In genomic region chr14:57258221-57258620, GRCh38 we compare ENCODE assay signal across 8 cellular contexts. TPM values are rescaled to one million over a fixed set of nuclear protein-coding genes. Genes with fewer than 3 reads are reported as not detected.
DNase-seq lines count a peak whose midpoint lies in the region; ATAC-seq, FAIRE-seq and TF ChIP-seq lines count a peak whose summit lies in the region.
"Not testable (repeated sequence)": the region's sequence is repeated elsewhere in the genome, so short reads cannot be mapped to it uniquely, and the experiment has no call there.

No MANE protein-coding gene starts in this region.

- H2BK12ac ChIP-seq in trophoblast cell (ENCODE audit: low read length): not testable (repeated sequence)

- CTCF ChIA-PET in A549 (lab: Yijun Ruan, JAX) (interaction anchor here (1.8 kb wide), 1 partner anchor 11 kb away, joined by 5 read pairs; the partner anchor contains the start of genes AP5M1 and EXOC5), GM12878 (lab: Yijun Ruan, JAX) (interaction anchor here (1.4 kb wide), 1 partner anchor 10 kb away, joined by 4 read pairs; no protein-coding TSS in a partner anchor)
- CTCF ChIA-PET in HEK293 (lab: Yijun Ruan, JAX); K562 (lab: Yijun Ruan, JAX; ENCODE audit: low intra/inter-chr PET ratio); HepG2 (lab: Yijun Ruan, JAX; ENCODE audit: low intra/inter-chr PET ratio, low total read pairs): not testable (repeated sequence)

- not testable (repeated sequence) for TF ChIP-seq CTCF in A549 (IDR thresholded peaks at IDR 0.05); HEK293 (tag by site-specific recombination; IDR thresholded peaks at IDR 0.05); VCaP (conservative IDR thresholded peaks at IDR 0.05); GM12878 (IDR thresholded peaks at IDR 0.05 in 2 of 3, conservative IDR thresholded peaks at IDR 0.05 in 1 of 3; ENCODE audit: control insufficient read depth in 2 of 3, extremely low read depth in 1 of 3, insufficient read depth in 1 of 3, low read depth in 3 of 3, low read length in 3 of 3); K562 (IDR thresholded peaks at IDR 0.05 in 2 of 3, conservative IDR thresholded peaks at IDR 0.05 in 1 of 3; ENCODE audit: insufficient read depth in 2 of 3, low read depth in 1 of 3, low read length in 3 of 3); HepG2 (CRISPR knock-in tag; IDR thresholded peaks at IDR 0.05)

- not testable (repeated sequence) for H3K9me3 ChIP-seq in A549; HEK293 (ENCODE audit: control insufficient read depth, insufficient read depth, low read depth, low read length); GM12878 (replicated peaks; ENCODE audit: control insufficient read depth, insufficient read depth, low read length); K562 (replicated peaks; ENCODE audit: control insufficient read depth, insufficient read depth, low read depth, low read length); HepG2 (ENCODE audit: low read length); trophoblast cell (ENCODE audit: insufficient read depth, low read depth, low read length)

- not testable (repeated sequence) for H3K14ac ChIP-seq in trophoblast cell (ENCODE audit: low read length)

- H3K27me3 ChIP-seq in GM12878 (replicated peaks in 1 of 2; ENCODE audit: control insufficient read depth in 2 of 2, insufficient read depth in 2 of 2, low read length in 1 of 2); K562 (ENCODE audit: control insufficient read depth in 2 of 2, insufficient read depth in 2 of 2, low read length in 2 of 2); HepG2 (ENCODE audit: control insufficient read depth in 1 of 2, insufficient read depth in 2 of 2, low read length in 2 of 2); trophoblast cell (ENCODE audit: insufficient read depth, low read length): not testable (repeated sequence)

- not testable (repeated sequence) for H3K18ac ChIP-seq in trophoblast cell (ENCODE audit: low read length)

- in situ Hi-C loops in GM12878 (cut with MboI); K562 (cut with MboI); HepG2 (cut with HindIII; ENCODE audit: extremely low pct_ligation_motif_present, low pct_unique_long_range_greater_than_20kb): not testable (repeated sequence)

- not testable (repeated sequence) for TF ChIP-seq POLR2A in A549 (IDR thresholded peaks at IDR 0.05; ENCODE audit: low read length); GM12878 (IDR thresholded peaks at IDR 0.05; ENCODE audit: low read depth, low read length); K562 (conservative IDR thresholded peaks at IDR 0.05); HepG2 (IDR thresholded peaks at IDR 0.05; ENCODE audit: insufficient read depth in 1 of 2, low read depth in 2 of 2, low read length in 2 of 2)

- H3K36me3 ChIP-seq in HEK293 (ENCODE audit: control insufficient read depth in 2 of 2, insufficient read depth in 1 of 2, low read length in 2 of 2): peaks cover 0 to 12% of the 10 kb centered on the region in 2 experiments; a peak in 1 of 3 replicates
- not testable (repeated sequence) for H3K36me3 ChIP-seq in GM12878 (ENCODE audit: control insufficient read depth in 2 of 2, insufficient read depth in 2 of 2, low read length in 1 of 2); HepG2 (replicated peaks in 1 of 2; ENCODE audit: control insufficient read depth in 1 of 2, insufficient read depth in 2 of 2, low read length in 2 of 2); trophoblast cell (ENCODE audit: control insufficient read depth in 1 of 2, insufficient read depth in 2 of 2, low read length in 2 of 2)
- peaks cover 19% of the 10 kb centered on the region; the same call in 2 of the 3 replicates for H3K36me3 ChIP-seq in K562 (ENCODE audit: control insufficient read depth, insufficient read depth, low read length)

- not testable (repeated sequence) for FAIRE-seq in A549 (lab: Jason Lieb, UNC); GM12878 (lab: Jason Lieb, UNC); K562 (lab: Jason Lieb, UNC); HepG2 (lab: Jason Lieb, UNC)
- peak; percentile 9 for FAIRE-seq in HTR-8/SVneo (lab: Jason Lieb, UNC)

- DNase-seq in A549 (ENCODE audit: low read depth in 1 of 2, low spot score in 1 of 2); HTR-8/SVneo (ENCODE audit: insufficient read length, low spot score); GM12878 (ENCODE audit: low read depth, low spot score); K562 (ENCODE audit: extremely low read depth in 1 of 4, low spot score in 3 of 4); HepG2 (ENCODE audit: low spot score); trophoblast cell: not testable (repeated sequence)

- not testable (repeated sequence) for H3K4me2 ChIP-seq in A549; GM12878 (ENCODE audit: control insufficient read depth, insufficient read depth); K562 (ENCODE audit: insufficient read depth, low read length); HepG2 (ENCODE audit: low read depth, low read length); trophoblast cell (ENCODE audit: low read length)

- not testable (repeated sequence) for H2BK120ac ChIP-seq in trophoblast cell (ENCODE audit: insufficient read depth, low read length, poor library complexity)

- RAD21 ChIA-PET in GM12878 (lab: Charles Lee; ENCODE audit: unreplicated experiment): not testable (repeated sequence)

- H2AFZ ChIP-seq in GM12878 (ENCODE audit: control insufficient read depth, low read depth, low read length); K562 (ENCODE audit: low read depth, low read length); HepG2 (ENCODE audit: low read length); trophoblast cell (ENCODE audit: insufficient read depth, low read length, poor library complexity): not testable (repeated sequence)

- not testable (repeated sequence) for H2BK5ac ChIP-seq in trophoblast cell (ENCODE audit: low read depth, low read length, poor library complexity)

- not testable (repeated sequence) for H4K20me1 ChIP-seq in GM12878 (ENCODE audit: control insufficient read depth, insufficient read depth); K562 (replicated peaks; ENCODE audit: control insufficient read depth, insufficient read depth, low read length); HepG2 (ENCODE audit: insufficient read depth, low read length)

- intact Hi-C loops in GM12878 (cut with micrococcal nuclease; ENCODE audit: unreplicated experiment); K562 (cut with micrococcal nuclease); HepG2 (cut with micrococcal nuclease; ENCODE audit: unreplicated experiment): not testable (repeated sequence)

- TF ChIP-seq RAD21 in A549 (conservative IDR thresholded peaks at IDR 0.05 in 1 of 2, IDR thresholded peaks at IDR 0.05 in 1 of 2); GM12878 (IDR thresholded peaks at IDR 0.05; ENCODE audit: insufficient read depth, low read depth, low read length); K562 (CRISPR knock-in tag; conservative IDR thresholded peaks at IDR 0.05 in 1 of 2, IDR thresholded peaks at IDR 0.05 in 1 of 2); HepG2 (CRISPR knock-in tag; IDR thresholded peaks at IDR 0.05): not testable (repeated sequence)

- H3K79me2 ChIP-seq in GM12878 (ENCODE audit: control insufficient read depth, insufficient read depth, low read length) (peaks cover 38% of the 10 kb centered on the region), K562 (ENCODE audit: control insufficient read depth, insufficient read depth, low read length) (peaks cover 95% of the 10 kb centered on the region), HepG2 (ENCODE audit: insufficient read depth, low read length) (peaks cover 65% of the 10 kb centered on the region)
- not testable (repeated sequence) for H3K79me2 ChIP-seq in trophoblast cell (ENCODE audit: control insufficient read depth, insufficient read depth, low read length, poor library complexity)

- SMC1A ChIA-PET in GM12878 (lab: Charles Lee; ENCODE audit: uncharacterized antibody, unreplicated experiment): not testable (repeated sequence)

- not testable (repeated sequence) for H3K79me1 ChIP-seq in trophoblast cell (ENCODE audit: low read length)

- peak overlapping the region; percentile 75 for H3K4ac ChIP-seq in trophoblast cell (ENCODE audit: low read depth, low read length)

- 95% methylated on average over 2 of the region's 2 CpGs for WGBS in A549 (ENCODE audit: missing lambda C conversion rate)
- 97% methylated on average over 2 of the region's 2 CpGs for WGBS in GM12878 (ENCODE audit: insufficient coverage, insufficient replicate concordance, low lambda C conversion rate, missing lambda C conversion rate)
- 80% methylated on average over 2 of the region's 2 CpGs for WGBS in K562 (ENCODE audit: insufficient coverage, low coverage, missing lambda C conversion rate)
- WGBS in HepG2 (ENCODE audit: low lambda C conversion rate): 96% methylated on average over 2 of the region's 2 CpGs
- no CpG with 5 or more reads among the region's 2 CpGs for WGBS in trophoblast cell (ENCODE audit: extremely low coverage, insufficient coverage, insufficient read length)

- H3K27ac ChIP-seq in A549; HEK293 (ENCODE audit: extremely low read depth, low read depth, low read length); GM12878 (ENCODE audit: control insufficient read depth, insufficient read depth); K562 (ENCODE audit: extremely low read depth, low read depth, low read length); HepG2 (ENCODE audit: extremely low read length, insufficient read depth, low read length); trophoblast cell (ENCODE audit: low read depth, low read length): not testable (repeated sequence)
- H3K27ac ChIP-seq in VCaP: peak overlapping the region; percentile 31

- not testable (repeated sequence) for H4K91ac ChIP-seq in trophoblast cell (ENCODE audit: low read depth, low read length)

- ATAC-seq in A549, GM12878, K562, HepG2: not testable (repeated sequence)

- H3K9me1 ChIP-seq in K562 (ENCODE audit: control insufficient read depth, insufficient read depth, low read length): not testable (repeated sequence)

- not testable (repeated sequence) for H2AK5ac ChIP-seq in trophoblast cell (ENCODE audit: low read length)

- H4K12ac ChIP-seq in trophoblast cell (ENCODE audit: low read depth, low read length): not testable (repeated sequence)

- H4K8ac ChIP-seq in trophoblast cell (ENCODE audit: low read depth, low read length): not testable (repeated sequence)

- BruUV-seq in GM12878 (replicated peaks; lab: Mats Ljungman, UMichigan); K562 (replicated peaks; lab: Mats Ljungman, UMichigan); HepG2 (replicated peaks; lab: Mats Ljungman, UMichigan): not testable (repeated sequence)

- H3K9ac ChIP-seq in GM12878 (ENCODE audit: control insufficient read depth, insufficient read depth, low read length); K562 (ENCODE audit: insufficient read depth in 1 of 2, low read depth in 2 of 2, low read length in 2 of 2); HepG2 (ENCODE audit: insufficient read depth, low read depth, low read length); trophoblast cell (ENCODE audit: low read length): not testable (repeated sequence)

- H3K4me3 ChIP-seq in A549; HEK293 (ENCODE audit: low read depth, low read length); GM12878; K562; HepG2 (replicated peaks in 1 of 3; ENCODE audit: insufficient read depth in 1 of 3, low read depth in 2 of 3, low read length in 3 of 3); trophoblast cell (ENCODE audit: low read depth, low read length): not testable (repeated sequence)

- H3K23ac ChIP-seq in trophoblast cell (ENCODE audit: low read length): not testable (repeated sequence)

- not testable (repeated sequence) for H3K4me1 ChIP-seq in A549; HEK293 (ENCODE audit: control insufficient read depth, insufficient read depth, low read length); GM12878 (ENCODE audit: control insufficient read depth, insufficient read depth, low read length); HepG2 (ENCODE audit: insufficient read depth, low read length); trophoblast cell (ENCODE audit: control insufficient read depth in 1 of 2, insufficient read depth in 2 of 2, low read length in 2 of 2)
- H3K4me1 ChIP-seq in K562 (replicated peaks in 1 of 2; ENCODE audit: control insufficient read depth in 2 of 2, insufficient read depth in 2 of 2, low read length in 2 of 2): peaks cover 4 to 16% of the 10 kb centered on the region in 2 experiments; a peak in 3 of 5 replicates

- TF ChIP-seq EP300 in A549 (IDR thresholded peaks at IDR 0.05); GM12878 (IDR thresholded peaks at IDR 0.05; ENCODE audit: borderline replicate concordance in 1 of 2, control insufficient read depth in 1 of 2, low read depth in 2 of 2, low read length in 2 of 2); K562 (IDR thresholded peaks at IDR 0.05; ENCODE audit: low read length); HepG2 (IDR thresholded peaks at IDR 0.05; ENCODE audit: low read depth in 2 of 2, low read length in 2 of 2); HepG2 (CRISPR knock-in tag; IDR thresholded peaks at IDR 0.05; ENCODE audit: borderline replicate concordance): not testable (repeated sequence)

- POLR2A ChIA-PET in A549 (lab: Yijun Ruan, JAX); GM12878 (lab: Charles Lee); K562 (lab: Yijun Ruan, JAX); HepG2 (lab: Yijun Ruan, JAX): not testable (repeated sequence)
- POLR2A ChIA-PET in HEK293 (lab: Yijun Ruan, JAX): interaction anchor here (0.6 kb wide), 1 partner anchor 969 kb away, joined by 7 read pairs; no protein-coding TSS in a partner anchor

RNA-seq across cellular contexts. Expression of gene EXOC5, which starts 10.5 kb away (rescaled TPM):
- 50.3 and 64.6 TPM in 2 replicates for polyA plus RNA-seq in A549 (2011; rRNA removed)
- 9.3 and 9.7 TPM in 2 replicates for polyA plus RNA-seq in A549 (2012; cell fraction: cytosol; rRNA removed)
- polyA plus RNA-seq in A549 (2012; cell fraction: nucleus; rRNA removed): 3.9 and 5.9 TPM in 2 replicates
- 29.7 to 31.5 TPM (median 30.4 TPM) in 3 replicates for polyA plus RNA-seq in A549 (2017; fragmentation: RNase III; extraction: RNeasy Plus Mini Kit Qiagen cat#74134 plus additional on column Dnase treatment)
- polyA minus RNA-seq in A549 (2011; rRNA and poly(A)+ RNA removed): 18.0 and 20.3 TPM in 2 replicates
- 51.4 and 60.5 TPM in 2 replicates for total RNA-seq in GM12878 (2013; cell fraction: nucleolus; rRNA removed)
- 29.8 and 38.7 TPM in 2 replicates for total RNA-seq in GM12878 (2014; rRNA removed)
- total RNA-seq in GM12878 (2014; rRNA removed; fragmentation: Illumina TruSeq; extraction: Trizol): 42.8 and 44.7 TPM in 2 replicates
- total RNA-seq in GM12878 (2021): 56.4 and 61.4 TPM in 2 replicates
- polyA plus RNA-seq in GM12878 (2011; ENCODE audit: low read depth): 11.1 TPM
- 58.1 and 90.5 TPM in 2 replicates for polyA plus RNA-seq in GM12878 (2011; rRNA removed)
- 20.6 and 26.8 TPM in 2 replicates for polyA plus RNA-seq in GM12878 (2011; cell fraction: cytosol; rRNA removed)
- polyA plus RNA-seq in GM12878 (2011; cell fraction: nucleus; rRNA removed): 20.8 and 23.9 TPM in 2 replicates
- 22.8 and 30.9 TPM in 2 replicates for polyA plus RNA-seq in GM12878 (2012)
- 42.5 and 51.5 TPM in 2 replicates for polyA plus RNA-seq in GM12878 (2014; fragmentation: Illumina TruSeq; extraction: Trizol)
- polyA plus RNA-seq in GM12878 (2014; fragmentation: Nextera tagmentation; extraction: Ambion mirVana): 10 to 100 TPM; 10.3 to 11.2 TPM
- 21.5 and 32.0 TPM in 2 replicates for polyA plus RNA-seq in GM12878 (2014; rRNA removed)
- 100 to 1,000 TPM in 1 of 2 experiments, 10 to 100 TPM in 1; 91.5 to 101 TPM for polyA plus RNA-seq in GM12878 (2016; fragmentation: Nextera tagmentation; extraction: Ambion mirVana)
- polyA minus RNA-seq in GM12878 (2011; rRNA and poly(A)+ RNA removed): 22.8 and 39.7 TPM in 2 replicates
- polyA minus RNA-seq in GM12878 (2011; cell fraction: cytosol; rRNA and poly(A)+ RNA removed): 23.9 and 35.6 TPM in 2 replicates
- polyA minus RNA-seq in GM12878 (2011; cell fraction: nucleus; rRNA and poly(A)+ RNA removed): 15.1 and 24.0 TPM in 2 replicates
- total RNA-seq in K562 (2011; cell fraction: chromatin; rRNA removed; ENCODE audit: low replicate concordance): 10.9 and 58.0 TPM in 2 replicates
- 8.3 and 8.9 TPM in 2 replicates for total RNA-seq in K562 (2011; cell fraction: nucleolus; rRNA removed)
- total RNA-seq in K562 (2011; cell fraction: nucleoplasm; rRNA removed): 17.5 and 29.0 TPM in 2 replicates
- total RNA-seq in K562 (2014; rRNA removed): 20.1 and 24.1 TPM in 2 replicates
- total RNA-seq in K562 (2014; rRNA removed; fragmentation: Illumina TruSeq; extraction: Trizol): 50.3 and 59.2 TPM in 2 replicates
- total RNA-seq in K562 (2015; rRNA removed; fragmentation: Illumina TruSeq; extraction: Trizol): 30.4 and 35.2 TPM in 2 replicates
- 42.2 and 45.5 TPM in 2 replicates for total RNA-seq in K562 (2021)
- 31.7 and 44.2 TPM in 2 replicates for polyA plus RNA-seq in K562 (2011; rRNA removed)
- 10.9 and 18.7 TPM in 2 replicates for polyA plus RNA-seq in K562 (2011; cell fraction: cytosol; rRNA removed)
- polyA plus RNA-seq in K562 (2011; cell fraction: nucleus; rRNA removed): 9.1 and 12.9 TPM in 2 replicates
- 22.5 and 26.0 TPM in 2 replicates for polyA plus RNA-seq in K562 (2012)
- polyA plus RNA-seq in K562 (2014; fragmentation: Illumina TruSeq; extraction: Trizol): 27.3 and 32.0 TPM in 2 replicates
- 1 to 10 TPM; 5.7 to 7.7 TPM for polyA plus RNA-seq in K562 (2014; fragmentation: Nextera tagmentation; extraction: Ambion mirVana)
- polyA plus RNA-seq in K562 (2014; rRNA removed): 19.9 TPM in 2 replicates
- 51.2 and 62.9 TPM in 2 replicates for polyA minus RNA-seq in K562 (2011; rRNA and poly(A)+ RNA removed)
- 28.8 and 32.9 TPM in 2 replicates for polyA minus RNA-seq in K562 (2011; cell fraction: cytosol; rRNA and poly(A)+ RNA removed)
- 11.3 and 16.1 TPM in 2 replicates for polyA minus RNA-seq in K562 (2011; cell fraction: nucleus; rRNA and poly(A)+ RNA removed)
- total RNA-seq in HepG2 (2016; rRNA removed; fragmentation: Illumina TruSeq; extraction: Trizol): 43.8 and 76.6 TPM in 2 replicates
- total RNA-seq in HepG2 (2016; cell fraction: cytosol; rRNA removed; fragmentation: Illumina TruSeq; extraction: Trizol; ENCODE audit: low read depth): 11.7 and 14.1 TPM in 2 replicates
- total RNA-seq in HepG2 (2016; cell fraction: insoluble cytoplasmic fraction; rRNA removed; fragmentation: Illumina TruSeq; extraction: Trizol): 45.0 and 72.8 TPM in 2 replicates
- total RNA-seq in HepG2 (2016; cell fraction: membrane; rRNA removed; fragmentation: Illumina TruSeq; extraction: Trizol): 37.8 and 39.6 TPM in 2 replicates
- total RNA-seq in HepG2 (2016; cell fraction: nucleus; rRNA removed; fragmentation: Illumina TruSeq; extraction: Trizol): 26.9 and 28.1 TPM in 2 replicates
- 12.1 and 15.1 TPM in 2 replicates for polyA plus RNA-seq in HepG2 (2011; rRNA removed)
- polyA plus RNA-seq in HepG2 (2011; cell fraction: cytosol; rRNA removed): 7.2 and 11.3 TPM in 2 replicates
- 5.2 and 7.2 TPM in 2 replicates for polyA plus RNA-seq in HepG2 (2011; cell fraction: nucleus; rRNA removed)
- 18.6 and 23.2 TPM in 2 replicates for polyA plus RNA-seq in HepG2 (2012)
- 3.3 and 4.7 TPM in 2 replicates for polyA plus RNA-seq in HepG2 (2016; cell fraction: cytosol; fragmentation: Illumina TruSeq; extraction: Trizol; ENCODE audit: low read depth)
- polyA plus RNA-seq in HepG2 (2016; cell fraction: insoluble cytoplasmic fraction; fragmentation: Illumina TruSeq; extraction: Trizol; ENCODE audit: low read depth): 47.1 and 53.1 TPM in 2 replicates
- polyA plus RNA-seq in HepG2 (2016; cell fraction: membrane; fragmentation: Illumina TruSeq; extraction: Trizol; ENCODE audit: low read depth): 14.6 and 15.6 TPM in 2 replicates
- 19.0 and 22.3 TPM in 2 replicates for polyA plus RNA-seq in HepG2 (2016; cell fraction: nucleus; fragmentation: Illumina TruSeq; extraction: Trizol; ENCODE audit: insufficient read depth, low read depth)
- 7.5 and 11.4 TPM in 2 replicates for polyA minus RNA-seq in HepG2 (2011; rRNA and poly(A)+ RNA removed; ENCODE audit: low replicate concordance)
- 17.1 and 20.3 TPM in 2 replicates for polyA minus RNA-seq in HepG2 (2011; cell fraction: cytosol; rRNA and poly(A)+ RNA removed)
- polyA minus RNA-seq in HepG2 (2011; cell fraction: nucleus; rRNA and poly(A)+ RNA removed): 28.6 and 33.4 TPM in 2 replicates
- 41.3 and 45.6 TPM in 2 replicates for polyA plus RNA-seq in trophoblast cell (2013)

RNA-seq across cellular contexts. Expression of gene AP5M1, which starts 10.6 kb away (rescaled TPM):
- polyA plus RNA-seq in A549 (2011; rRNA removed) (36.4 and 40.6 TPM in 2 replicates), A549 (2017; fragmentation: RNase III; extraction: RNeasy Plus Mini Kit Qiagen cat#74134 plus additional on column Dnase treatment) (22.8 to 23.7 TPM (median 23.1 TPM) in 3 replicates), GM12878 (2011; rRNA removed) (50.7 and 72.9 TPM in 2 replicates), GM12878 (2014; fragmentation: Illumina TruSeq; extraction: Trizol) (39.8 and 46.4 TPM in 2 replicates), GM12878 (2014; fragmentation: Nextera tagmentation; extraction: Ambion mirVana) (10 to 100 TPM; 30.1 to 58.7 TPM), GM12878 (2014; rRNA removed) (18.4 and 28.2 TPM in 2 replicates), GM12878 (2016; fragmentation: Nextera tagmentation; extraction: Ambion mirVana) (10 to 100 TPM; 58.6 to 66.0 TPM), K562 (2011; rRNA removed) (27.0 and 35.6 TPM in 2 replicates), K562 (2014; fragmentation: Illumina TruSeq; extraction: Trizol) (25.8 and 29.7 TPM in 2 replicates), K562 (2014; fragmentation: Nextera tagmentation; extraction: Ambion mirVana) (10 to 100 TPM; 44.2 to 51.7 TPM), K562 (2014; rRNA removed) (20.9 and 22.0 TPM in 2 replicates), HepG2 (2011; rRNA removed) (14.8 and 15.2 TPM in 2 replicates)
- polyA plus RNA-seq in A549 (2012; cell fraction: cytosol; rRNA removed): 10.6 TPM in 2 replicates
- polyA plus RNA-seq in A549 (2012; cell fraction: nucleus; rRNA removed): 4.6 and 9.9 TPM in 2 replicates
- polyA minus RNA-seq in A549 (2011; rRNA and poly(A)+ RNA removed): 19.5 and 23.3 TPM in 2 replicates
- 59.4 and 60.3 TPM in 2 replicates for total RNA-seq in GM12878 (2013; cell fraction: nucleolus; rRNA removed)
- total RNA-seq in GM12878 (2014; rRNA removed) (23.9 and 29.3 TPM in 2 replicates), GM12878 (2014; rRNA removed; fragmentation: Illumina TruSeq; extraction: Trizol) (36.0 and 36.3 TPM in 2 replicates), GM12878 (2021) (37.1 and 39.1 TPM in 2 replicates), K562 (2014; rRNA removed) (12.7 and 16.1 TPM in 2 replicates), K562 (2014; rRNA removed; fragmentation: Illumina TruSeq; extraction: Trizol) (32.6 and 37.5 TPM in 2 replicates), K562 (2015; rRNA removed; fragmentation: Illumina TruSeq; extraction: Trizol) (27.6 and 28.2 TPM in 2 replicates), K562 (2021) (30.9 and 34.4 TPM in 2 replicates), HepG2 (2016; rRNA removed; fragmentation: Illumina TruSeq; extraction: Trizol) (35.0 and 49.4 TPM in 2 replicates)
- polyA plus RNA-seq in GM12878 (2011; ENCODE audit: low read depth): 10.1 TPM
- 25.0 and 31.9 TPM in 2 replicates for polyA plus RNA-seq in GM12878 (2011; cell fraction: cytosol; rRNA removed)
- 23.4 and 26.9 TPM in 2 replicates for polyA plus RNA-seq in GM12878 (2011; cell fraction: nucleus; rRNA removed)
- 15.9 and 16.1 TPM in 2 replicates for polyA plus RNA-seq in GM12878 (2012)
- 51.5 and 75.7 TPM in 2 replicates for polyA minus RNA-seq in GM12878 (2011; rRNA and poly(A)+ RNA removed)
- polyA minus RNA-seq in GM12878 (2011; cell fraction: cytosol; rRNA and poly(A)+ RNA removed): 19.0 and 22.6 TPM in 2 replicates
- 33.6 and 53.2 TPM in 2 replicates for polyA minus RNA-seq in GM12878 (2011; cell fraction: nucleus; rRNA and poly(A)+ RNA removed)
- 15.3 and 43.8 TPM in 2 replicates for total RNA-seq in K562 (2011; cell fraction: chromatin; rRNA removed; ENCODE audit: low replicate concordance)
- 9.8 and 13.7 TPM in 2 replicates for total RNA-seq in K562 (2011; cell fraction: nucleolus; rRNA removed)
- total RNA-seq in K562 (2011; cell fraction: nucleoplasm; rRNA removed): 20.7 and 40.5 TPM in 2 replicates
- polyA plus RNA-seq in K562 (2011; cell fraction: cytosol; rRNA removed): 11.1 and 21.6 TPM in 2 replicates
- polyA plus RNA-seq in K562 (2011; cell fraction: nucleus; rRNA removed): 12.4 and 17.5 TPM in 2 replicates
- polyA plus RNA-seq in K562 (2012): 16.9 and 18.9 TPM in 2 replicates
- 49.6 and 57.8 TPM in 2 replicates for polyA minus RNA-seq in K562 (2011; rRNA and poly(A)+ RNA removed)
- 17.8 and 19.0 TPM in 2 replicates for polyA minus RNA-seq in K562 (2011; cell fraction: cytosol; rRNA and poly(A)+ RNA removed)
- 17.4 and 33.0 TPM in 2 replicates for polyA minus RNA-seq in K562 (2011; cell fraction: nucleus; rRNA and poly(A)+ RNA removed)
- total RNA-seq in HepG2 (2016; cell fraction: cytosol; rRNA removed; fragmentation: Illumina TruSeq; extraction: Trizol; ENCODE audit: low read depth): 7.9 and 8.0 TPM in 2 replicates
- total RNA-seq in HepG2 (2016; cell fraction: insoluble cytoplasmic fraction; rRNA removed; fragmentation: Illumina TruSeq; extraction: Trizol): 32.1 and 50.3 TPM in 2 replicates
- 16.7 and 17.0 TPM in 2 replicates for total RNA-seq in HepG2 (2016; cell fraction: membrane; rRNA removed; fragmentation: Illumina TruSeq; extraction: Trizol)
- total RNA-seq in HepG2 (2016; cell fraction: nucleus; rRNA removed; fragmentation: Illumina TruSeq; extraction: Trizol): 27.4 and 31.2 TPM in 2 replicates
- polyA plus RNA-seq in HepG2 (2011; cell fraction: cytosol; rRNA removed): 8.0 and 12.4 TPM in 2 replicates
- 14.7 and 17.3 TPM in 2 replicates for polyA plus RNA-seq in HepG2 (2011; cell fraction: nucleus; rRNA removed)
- polyA plus RNA-seq in HepG2 (2012): 15.2 and 16.3 TPM in 2 replicates
- polyA plus RNA-seq in HepG2 (2016; cell fraction: cytosol; fragmentation: Illumina TruSeq; extraction: Trizol; ENCODE audit: low read depth): 1.7 and 2.0 TPM in 2 replicates
- 35.2 and 38.3 TPM in 2 replicates for polyA plus RNA-seq in HepG2 (2016; cell fraction: insoluble cytoplasmic fraction; fragmentation: Illumina TruSeq; extraction: Trizol; ENCODE audit: low read depth)
- polyA plus RNA-seq in HepG2 (2016; cell fraction: membrane; fragmentation: Illumina TruSeq; extraction: Trizol; ENCODE audit: low read depth): 6.3 and 7.1 TPM in 2 replicates
- polyA plus RNA-seq in HepG2 (2016; cell fraction: nucleus; fragmentation: Illumina TruSeq; extraction: Trizol; ENCODE audit: insufficient read depth, low read depth): 21.5 and 26.5 TPM in 2 replicates
- 24.6 and 53.9 TPM in 2 replicates for polyA minus RNA-seq in HepG2 (2011; rRNA and poly(A)+ RNA removed; ENCODE audit: low replicate concordance)
- 13.2 and 17.5 TPM in 2 replicates for polyA minus RNA-seq in HepG2 (2011; cell fraction: cytosol; rRNA and poly(A)+ RNA removed)
- 58.5 and 62.4 TPM in 2 replicates for polyA minus RNA-seq in HepG2 (2011; cell fraction: nucleus; rRNA and poly(A)+ RNA removed)
- 21.5 and 22.2 TPM in 2 replicates for polyA plus RNA-seq in trophoblast cell (2013)
